Comparison of ENCODE assay signal across 8 cellular contexts in genomic region chr19:12484011-12484370, GRCh38. TPM values are rescaled to one million over a fixed set of nuclear protein-coding genes. Genes with fewer than 3 reads are reported as not detected.
DNase-seq lines count a peak whose midpoint lies in the region; ATAC-seq and TF ChIP-seq lines count a peak whose summit lies in the region.

No MANE protein-coding gene starts in this region.

- peaks cover 8% of the 10 kb centered on the region for H3K4me1 ChIP-seq in adipocyte (ENCODE audit: control insufficient read depth, insufficient read depth, low read length)
- H3K4me1 ChIP-seq in left lung = peaks cover 6 to 26% of the 10 kb centered on the region in 2 donors
- peaks cover 6% of the 10 kb centered on the region for H3K4me1 ChIP-seq in testis

- TF ChIP-seq CTCF in left lung (IDR thresholded peaks at IDR 0.05) = no peak
- TF ChIP-seq CTCF in testis (IDR thresholded peaks at IDR 0.05) = no peak

- peak overlapping the region; percentile 87 for H3K9ac ChIP-seq in adipocyte (ENCODE audit: low read length)

- DNase-seq in activated CD4-positive, alpha-beta T cell treated with anti-CD3 and anti-CD28 coated beads for 36 hours = no peak
- DNase-seq in activated CD4-positive, alpha-beta T cell treated with anti-CD3 and anti-CD28 coated beads for 48 hours = no peak
- DNase-seq in adipocyte (ENCODE audit: low read depth) (no peak), left lung (no peak), testis (no peak), AML-193 (lab: John Stamatoyannopoulos, UW) (no peak), SIG-M5 treated with dmso at 0.1 percent for 504 hours (lab: John Stamatoyannopoulos, UW; ENCODE audit: unreplicated experiment) (no peak)

- H3K9me3 Mint-ChIP-seq in activated CD4-positive, alpha-beta T cell treated with anti-CD3 and anti-CD28 coated beads for 36 hours (ENCODE audit: low read depth) = no peaks in the 10 kb centered on the region

- no peaks in the 10 kb centered on the region for H3K36me3 Mint-ChIP-seq in activated CD4-positive, alpha-beta T cell treated with anti-CD3 and anti-CD28 coated beads for 36 hours (ENCODE audit: low read depth)

- H3K4me3 ChIP-seq in adipocyte (ENCODE audit: low read length) = peak overlapping the region; percentile 94
- peak overlapping the region; percentile 79 to 86 for H3K4me3 ChIP-seq in left lung
- peak overlapping the region; percentile 82 to 96 for H3K4me3 ChIP-seq in testis

- H3K27me3 ChIP-seq in adipocyte (replicated peaks; ENCODE audit: control insufficient read depth, insufficient read depth, low read length) (no peaks in the 10 kb centered on the region), left lung (no peaks in the 10 kb centered on the region), testis (no peaks in the 10 kb centered on the region)

- CTCF ChIA-PET in activated CD4-positive, alpha-beta T cell treated with anti-CD3 and anti-CD28 coated beads for 36 hours (lab: Charles Lee) = interaction anchor here (0.6 to 2.1 kb wide), 5 partner anchors 11 to 605 kb away, joined by 3 to 5 read pairs (median 3); no protein-coding TSS in a partner anchor

- H3K9me3 ChIP-seq in adipocyte (ENCODE audit: control insufficient read depth, low read length) = no peaks in the 10 kb centered on the region
- H3K9me3 ChIP-seq in left lung = no peaks in the 10 kb centered on the region
- no peaks in the 10 kb centered on the region for H3K9me3 ChIP-seq in testis

- no peak for TF ChIP-seq POLR2A in testis (IDR thresholded peaks at IDR 0.05)

- intact Hi-C loops in activated CD4-positive, alpha-beta T cell treated with anti-CD3 and anti-CD28 coated beads for 36 hours (cut with DNase I, micrococcal nuclease) = loop anchor here (1.0 to 2.0 kb wide), 7 partner anchors 11 to 189 kb away; partner anchors contain the start of genes ZNF443 (in 2 of the 2), ZNF44 (in 1 of the 2), ZNF563 (in 1 of the 2) and ZNF564 (in 1 of the 2)
- intact Hi-C loops in left lung (cut with DNase I) (no loop called here), testis (cut with DNase I; ENCODE audit: low total_unique reads) (no loop called here)

- WGBS in testis, 2 donors = 0 to 1% methylated on average over 13 of the region's 13 CpGs

- H3K36me3 ChIP-seq in adipocyte (ENCODE audit: control insufficient read depth, insufficient read depth, low read length, severe bottlenecking) (no peaks in the 10 kb centered on the region), left lung (no peaks in the 10 kb centered on the region), testis (ENCODE audit: low read depth, missing control alignments) (no peaks in the 10 kb centered on the region)

- H3K27me3 Mint-ChIP-seq in activated CD4-positive, alpha-beta T cell treated with anti-CD3 and anti-CD28 coated beads for 36 hours = no peaks in the 10 kb centered on the region

- H3K27ac ChIP-seq in left lung (peak overlapping the region in 1 of 2 donors; percentile 52), testis (peak overlapping the region; percentile 51 to 81)

- ATAC-seq in activated CD4-positive, alpha-beta T cell treated with anti-CD3 and anti-CD28 coated beads for 36 hours = no peak
- ATAC-seq in left lung (no peak), GM18511 (IDR thresholded peaks at IDR 0.05; ENCODE audit: unreplicated experiment) (no peak)

- POLR2A ChIA-PET in activated CD4-positive, alpha-beta T cell treated with anti-CD3 and anti-CD28 coated beads for 36 hours (lab: Charles Lee) = interaction anchor here (1.0 kb wide), 1 partner anchor 12 kb away, joined by 6 read pairs; no protein-coding TSS in a partner anchor

- H3K27ac Mint-ChIP-seq in activated CD4-positive, alpha-beta T cell treated with anti-CD3 and anti-CD28 coated beads for 36 hours = peak overlapping the region; percentile 31

- H3K4me3 Mint-ChIP-seq in activated CD4-positive, alpha-beta T cell treated with anti-CD3 and anti-CD28 coated beads for 36 hours = peak overlapping the region; percentile 87

- peaks cover 27% of the 10 kb centered on the region for H3K4me1 Mint-ChIP-seq in activated CD4-positive, alpha-beta T cell treated with anti-CD3 and anti-CD28 coated beads for 36 hours

RNA-seq across cellular contexts. Expression of gene ZNF709, which starts 0.6 kb away (rescaled TPM):
- total RNA-seq in activated CD4-positive, alpha-beta T cell treated with anti-CD3 and anti-CD28 coated beads for 36 hours = 1 to 10 TPM; 1.7 to 2.1 TPM
- total RNA-seq in left lung (1 to 10 TPM; 1.8 to 2.0 TPM), testis (10 to 100 TPM in 1 of 2 donors, 1 to 10 TPM in 1; 8.1 to 21.7 TPM)
- 14.6 TPM for polyA plus RNA-seq in testis (ENCODE audit: insufficient read depth, low read depth, low replicate concordance)

RNA-seq across cellular contexts. Expression of gene ZNF443, which starts 43.2 kb away (rescaled TPM):
- total RNA-seq in activated CD4-positive, alpha-beta T cell treated with anti-CD3 and anti-CD28 coated beads for 36 hours = 1 to 10 TPM; 3.4 to 4.0 TPM
- total RNA-seq in left lung (1 to 10 TPM; 4.3 to 4.7 TPM), testis (1 to 10 TPM; 4.1 to 5.0 TPM)
- polyA plus RNA-seq in testis (ENCODE audit: insufficient read depth, low read depth, low replicate concordance) = 2.2 TPM

Comparison
In these comparisons a context has a peak if more than half of its experiments do, and no peak if none do; other contexts are left out.
1. intact Hi-C loops: an anchor here in activated CD4-positive, alpha-beta T cell treated with anti-CD3 and anti-CD28 coated beads for 36 hours (1.0 to 2.0 kb wide); none called in left lung and testis.